Comparison of ENCODE assay signal across 12 cellular contexts in the genomic region with DNA sequence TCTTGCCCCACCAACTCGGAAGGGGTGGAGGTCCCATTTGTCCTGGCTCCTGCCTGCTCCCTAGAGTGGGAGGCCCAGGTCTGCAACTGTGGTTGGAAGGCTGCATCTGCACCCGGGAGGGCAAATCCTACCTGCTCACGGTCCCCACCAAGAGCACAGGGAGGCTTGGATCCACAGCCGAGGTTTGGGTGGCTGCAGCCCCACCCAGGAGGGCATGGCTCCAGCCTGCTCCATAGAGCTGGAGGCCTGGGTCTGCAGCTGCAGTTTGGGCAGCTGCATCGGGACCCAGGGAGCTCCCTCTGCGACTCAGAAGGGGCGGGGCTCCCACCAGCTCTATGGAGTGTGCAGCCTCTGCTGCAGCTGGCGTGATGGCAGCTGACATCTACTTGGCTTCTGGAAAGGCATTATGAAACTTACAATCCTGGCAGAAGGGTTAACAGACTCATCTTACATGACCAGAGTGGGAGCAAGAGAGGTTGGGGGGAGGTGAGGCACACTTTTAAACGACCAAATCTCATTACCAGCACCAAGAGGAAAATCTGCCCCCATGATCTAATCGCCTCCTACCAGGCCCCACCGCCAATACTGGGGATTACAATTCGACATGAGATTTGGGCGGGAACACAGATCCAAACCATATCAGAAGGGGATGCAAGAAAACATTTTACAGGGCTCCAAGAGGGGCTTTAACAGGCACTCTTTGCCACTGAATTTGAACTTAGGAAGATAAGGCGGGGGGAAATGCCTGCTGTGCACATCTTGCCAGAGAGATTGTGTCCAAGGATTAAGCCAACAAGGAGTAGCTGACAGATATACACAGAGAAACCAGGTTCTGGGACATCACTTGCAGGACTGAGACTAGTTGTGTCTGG. TPM values are rescaled to one million over a fixed set of nuclear protein-coding genes. Genes with fewer than 3 reads are reported as not detected.
DNase-seq lines count a peak whose midpoint lies in the region; ATAC-seq and TF ChIP-seq lines count a peak whose summit lies in the region.
"Had no signal": no experiment of that assay in that cellular context is flagged by ENCODE, and none has a peak within 500 bp of the region (broad histone marks: within the 10 kb centered on the region; RNA-seq: fewer than 3 reads in every experiment).

No MANE protein-coding gene starts in this region.

- H3K4me2 ChIP-seq in GM23338 = no peak overlapping the region
- H3K4me2 ChIP-seq: smooth muscle cell had no signal

- peaks cover 4% of the 10 kb centered on the region; the same call in 2 of the 3 replicates for H3K4me1 Mint-ChIP-seq in GM23338
- peaks cover 20% of the 10 kb centered on the region for H3K4me1 Mint-ChIP-seq in activated CD4-positive, alpha-beta memory T cell treated with anti-CD3 and anti-CD28 coated beads, Interleukin-2, amount 10 ng/mL, durations not matched to agents 7 days and 5 days

- no peak for TF ChIP-seq POLR2A in testis (IDR thresholded peaks at IDR 0.05)

- CTCF ChIA-PET in activated CD4-positive, alpha-beta memory T cell treated with anti-CD3 and anti-CD28 coated beads, Interleukin-2, amount 10 ng/mL, durations not matched to agents 7 days and 5 days (lab: Charles Lee) = interaction anchor here (1.2 kb wide), 1 partner anchor 51 kb away, joined by 3 read pairs; no protein-coding TSS in a partner anchor

- H3K27me3 ChIP-seq in GM23338 (ENCODE audit: insufficient read depth) = no peaks in the 10 kb centered on the region
- no peaks in the 10 kb centered on the region for H3K27me3 ChIP-seq in lower lobe of right lung (ENCODE audit: low read depth)
- H3K27me3 ChIP-seq in testis = no peaks in the 10 kb centered on the region
- H3K27me3 ChIP-seq: cardiac muscle cell had no signal

- H3K4me3 Mint-ChIP-seq in GM23338 = no peak overlapping the region
- no peak overlapping the region for H3K4me3 Mint-ChIP-seq in activated CD4-positive, alpha-beta memory T cell treated with anti-CD3 and anti-CD28 coated beads, Interleukin-2, amount 10 ng/mL, durations not matched to agents 7 days and 5 days
- H3K4me3 Mint-ChIP-seq: T-helper 2 cell treated with Interferon-gamma antibody and Interleukin-4, amounts not matched to agents 5 μg/mL and 100 μg/mL, for 36 hours had no signal

- 79 to 88% methylated on average over 5 to 13 of the region's 14 CpGs for WGBS in testis, 2 donors

- H3K4me3 ChIP-seq in GM23338 (no peak overlapping the region), lower lobe of right lung (no peak overlapping the region), testis (no peak overlapping the region)
- H3K4me3 ChIP-seq: cardiac muscle cell, smooth muscle cell had no signal

- H3K9me3 ChIP-seq in lower lobe of right lung (no peaks in the 10 kb centered on the region), testis (no peaks in the 10 kb centered on the region)

- no peak overlapping the region for H3K27ac Mint-ChIP-seq in GM23338
- no peak overlapping the region for H3K27ac Mint-ChIP-seq in activated CD4-positive, alpha-beta memory T cell treated with anti-CD3 and anti-CD28 coated beads, Interleukin-2, amount 10 ng/mL, durations not matched to agents 7 days and 5 days
- H3K27ac Mint-ChIP-seq: T-helper 2 cell treated with Interferon-gamma antibody and Interleukin-4, amounts not matched to agents 5 μg/mL and 100 μg/mL, for 36 hours had no signal

- H3K36me3 Mint-ChIP-seq in GM23338 (ENCODE audit: low read depth) = no peaks in the 10 kb centered on the region
- H3K36me3 Mint-ChIP-seq in activated CD4-positive, alpha-beta memory T cell treated with anti-CD3 and anti-CD28 coated beads, Interleukin-2, amount 10 ng/mL, durations not matched to agents 7 days and 5 days (ENCODE audit: low read depth) = peaks cover 3% of the 10 kb centered on the region

- H3K27ac ChIP-seq in GM23338 (ENCODE audit: low read depth) = no peak overlapping the region
- no peak overlapping the region for H3K27ac ChIP-seq in lower lobe of right lung
- H3K27ac ChIP-seq in testis = no peak overlapping the region
- H3K27ac ChIP-seq: cardiac muscle cell, foreskin keratinocyte had no signal

- H3K9me3 Mint-ChIP-seq in GM23338 = no peaks in the 10 kb centered on the region
- H3K9me3 Mint-ChIP-seq in activated CD4-positive, alpha-beta memory T cell treated with anti-CD3 and anti-CD28 coated beads, Interleukin-2, amount 10 ng/mL, durations not matched to agents 7 days and 5 days = peaks cover 3% of the 10 kb centered on the region
- H3K9me3 Mint-ChIP-seq: T-helper 2 cell treated with Interferon-gamma antibody and Interleukin-4, amounts not matched to agents 5 μg/mL and 100 μg/mL, for 36 hours had no signal

- no peak for TF ChIP-seq CTCF in GM23338 (conservative IDR thresholded peaks at IDR 0.05; ENCODE audit: low read depth in 2 of 2)
- no peak for TF ChIP-seq CTCF in lower lobe of right lung (IDR thresholded peaks at IDR 0.05)
- TF ChIP-seq CTCF in testis (IDR thresholded peaks at IDR 0.05) = no peak

- no peaks in the 10 kb centered on the region for H3K79me2 ChIP-seq in GM23338 (replicated peaks; ENCODE audit: insufficient read depth)

- intact Hi-C loops in lower lobe of right lung (cut with DNase I) = no loop called here
- intact Hi-C loops in testis (cut with DNase I; ENCODE audit: low total_unique reads) = no loop called here

- DNase-seq in COLO668 (lab: John Stamatoyannopoulos, UW; ENCODE audit: unreplicated experiment) (peak; percentile 85), GM23338 (ENCODE audit: low spot score) (no peak), SHP77 treated with DMSO at 0.1 percent for 48 hours (lab: John Stamatoyannopoulos, UW) (peak; percentile 84), lower lobe of right lung (no peak), DMS79 treated with DMSO at 0.1 percent for 48 hours (lab: John Stamatoyannopoulos, UW) (no peak), kidney glomerular epithelial cell (lab: John Stamatoyannopoulos, UW) (no peak), testis (no peak)
- DNase-seq in activated CD4-positive, alpha-beta memory T cell treated with anti-CD3 and anti-CD28 coated beads, Interleukin-2, amount 10 ng/mL, durations not matched to agents 7 days and 5 days = no peak
- DNase-seq: foreskin keratinocyte had no signal

- H3F3A ChIP-seq in GM23338 (replicated peaks; ENCODE audit: low read depth) = no peaks in the 10 kb centered on the region

- H3K4me1 ChIP-seq in GM23338 (ENCODE audit: insufficient read depth) (no peaks in the 10 kb centered on the region), lower lobe of right lung (no peaks in the 10 kb centered on the region), testis (no peaks in the 10 kb centered on the region)
- H3K4me1 ChIP-seq: foreskin keratinocyte had no signal

- ATAC-seq in GM23338 (peak; percentile 96), lower lobe of right lung (peak; percentile 35 to 66)
- ATAC-seq: foreskin keratinocyte had no signal

- POLR2A ChIA-PET in activated CD4-positive, alpha-beta memory T cell treated with anti-CD3 and anti-CD28 coated beads, Interleukin-2, amount 10 ng/mL, durations not matched to agents 7 days and 5 days (lab: Charles Lee) = interaction anchor here (1.2 kb wide), 1 partner anchor 21 kb away, joined by 5 read pairs; the partner anchor contains the start of gene COA1

- H3K36me3 ChIP-seq in GM23338 (ENCODE audit: insufficient read depth) = no peaks in the 10 kb centered on the region
- H3K36me3 ChIP-seq in lower lobe of right lung = no peaks in the 10 kb centered on the region
- no peaks in the 10 kb centered on the region for H3K36me3 ChIP-seq in testis (ENCODE audit: low read depth, missing control alignments)
- H3K36me3 ChIP-seq: cardiac muscle cell had no signal

- H2AFZ ChIP-seq in GM23338 = peak overlapping the region; percentile 96

- H4K20me1 ChIP-seq in GM23338 (replicated peaks; ENCODE audit: insufficient read depth) = no peaks in the 10 kb centered on the region

- no peaks in the 10 kb centered on the region for H3K9me2 ChIP-seq in GM23338 (ENCODE audit: insufficient read depth)

- H3K27me3 Mint-ChIP-seq in GM23338 (ENCODE audit: insufficient read depth, low read depth, poor library complexity) = peaks cover 4% of the 10 kb centered on the region
- H3K27me3 Mint-ChIP-seq in activated CD4-positive, alpha-beta memory T cell treated with anti-CD3 and anti-CD28 coated beads, Interleukin-2, amount 10 ng/mL, durations not matched to agents 7 days and 5 days = peaks cover 9% of the 10 kb centered on the region

TF ChIP-seq in GM23338, 12 proteins besides CTCF, POLR2A, EP300 and RAD21 (continues in another document):
- TF ChIP-seq EZH2phosphoT487 (IDR thresholded peaks at IDR 0.05; ENCODE audit: unreplicated experiment) (no peak), ZNF331 (CRISPR knock-in tag; IDR thresholded peaks at IDR 0.05; ENCODE audit: low read depth) (no peak), EZH2 (IDR thresholded peaks at IDR 0.05; ENCODE audit: low read depth, unreplicated experiment) (no peak), CREB1 (CRISPR knock-in tag; IDR thresholded peaks at IDR 0.05; ENCODE audit: low read depth) (no peak), NANOG (IDR thresholded peaks at IDR 0.05; ENCODE audit: borderline replicate concordance) (no peak), JUNB (IDR thresholded peaks at IDR 0.05; ENCODE audit: unreplicated experiment) (no peak), POLR2AphosphoS5 (IDR thresholded peaks at IDR 0.05; ENCODE audit: low read depth) (no peak)

RNA-seq across cellular contexts. Expression of gene BLVRA, which starts 8.2 kb away (rescaled TPM):
- total RNA-seq in GM23338 (2014; rRNA removed; shearing (Covaris generic)) = 17.0 and 20.4 TPM in 2 replicates
- 37.7 and 46.5 TPM in 2 replicates for polyA plus RNA-seq in GM23338 (2016; fragmentation: Nextera tagmentation; extraction: Ambion mirVana)
- total RNA-seq in lower lobe of right lung = 106 TPM
- total RNA-seq in activated CD4-positive, alpha-beta memory T cell treated with anti-CD3 and anti-CD28 coated beads, Interleukin-2, amount 10 ng/mL, durations not matched to agents 7 days and 5 days = 10 to 100 TPM; 38.1 to 42.4 TPM
- total RNA-seq in testis = 10 to 100 TPM; 16.8 to 20.2 TPM
- 33.7 TPM for polyA plus RNA-seq in testis (ENCODE audit: insufficient read depth, low read depth, low replicate concordance)

RNA-seq across cellular contexts. Expression of gene COA1, which starts 20.9 kb away (rescaled TPM):
- total RNA-seq in GM23338 (2014; rRNA removed; shearing (Covaris generic)) = 149 and 158 TPM in 2 replicates
- polyA plus RNA-seq in GM23338 (2016; fragmentation: Nextera tagmentation; extraction: Ambion mirVana) = 152 and 156 TPM in 2 replicates
- total RNA-seq in lower lobe of right lung = 43.3 TPM
- 10 to 100 TPM; 56.0 to 57.3 TPM for total RNA-seq in activated CD4-positive, alpha-beta memory T cell treated with anti-CD3 and anti-CD28 coated beads, Interleukin-2, amount 10 ng/mL, durations not matched to agents 7 days and 5 days
- 10 to 100 TPM; 75.7 to 80.5 TPM for total RNA-seq in testis
- polyA plus RNA-seq in testis (ENCODE audit: insufficient read depth, low read depth, low replicate concordance) = 36.4 TPM

Comparison
In these comparisons a context has a peak if more than half of its experiments do, and no peak if none do; other contexts are left out.
1. DNase-seq: peak in COLO668 (single experiment) and SHP77 treated with DMSO at 0.1 percent for 48 hours (single experiment); none in GM23338 (single experiment), lower lobe of right lung (single experiment), activated CD4-positive, alpha-beta memory T cell treated with anti-CD3 and anti-CD28 coated beads, Interleukin-2, amount 10 ng/mL, durations not matched to agents 7 days and 5 days (single experiment), DMS79 treated with DMSO at 0.1 percent for 48 hours (single experiment), kidney glomerular epithelial cell (single experiment) and testis (single experiment).